Comparison of ENCODE assay signal across 2 cellular contexts in genomic region chr1:173628888-173629287, GRCh38.
TF ChIP-seq lines count a peak whose summit lies in the region.

No MANE protein-coding gene starts in this region.

TF ChIP-seq in HCT116, 20 proteins besides CTCF, POLR2A, EP300 and RAD21:
- TF ChIP-seq POLR2AphosphoS5 (IDR thresholded peaks at IDR 0.05; ENCODE audit: low read depth, low read length) (no peak), YY1 (IDR thresholded peaks at IDR 0.05; ENCODE audit: extremely low read depth, insufficient replicate concordance, low read depth, low read length) (no peak), CEBPB (IDR thresholded peaks at IDR 0.05; ENCODE audit: low read depth) (no peak), FOSL1 (IDR thresholded peaks at IDR 0.05; ENCODE audit: low read depth) (no peak), SIN3A (IDR thresholded peaks at IDR 0.05; ENCODE audit: low read depth) (no peak), EGR1 (IDR thresholded peaks at IDR 0.05; ENCODE audit: low read depth) (no peak), CBX3 (IDR thresholded peaks at IDR 0.05; ENCODE audit: low read depth) (no peak), SRF (IDR thresholded peaks at IDR 0.05; ENCODE audit: low read depth) (no peak), TCF7L2 (IDR thresholded peaks at IDR 0.05; ENCODE audit: borderline replicate concordance, extremely low read depth, insufficient read depth, insufficient read length) (no peak), EZH2 (IDR thresholded peaks at IDR 0.05) (no peak)
TF ChIP-seq in HCT116: peak in this region for 0.

TF ChIP-seq in K562, 482 proteins besides CTCF, POLR2A, EP300 and RAD21:
- TF ChIP-seq CREB3 (tag; conservative IDR thresholded peaks at IDR 0.05; ENCODE audit: low read depth) (no peak), POLR3G (IDR thresholded peaks at IDR 0.05; ENCODE audit: extremely low read depth, insufficient read length, insufficient replicate concordance) (no peak), THRA (IDR thresholded peaks at IDR 0.05) (no peak), KAT2B (IDR thresholded peaks at IDR 0.05; ENCODE audit: low read depth, low read length) (no peak), EZH2 (IDR thresholded peaks at IDR 0.05; ENCODE audit: borderline replicate concordance, low read depth, low read length) (no peak), ZNF444 (CRISPR knock-in tag; IDR thresholded peaks at IDR 0.05) (no peak), ESRRA (IDR thresholded peaks at IDR 0.05; ENCODE audit: borderline replicate concordance, low read depth) (no peak), ETV6 (IDR thresholded peaks at IDR 0.05; ENCODE audit: borderline replicate concordance in 1 of 2, low read depth in 2 of 2, low read length in 1 of 2) (no peak), ETV6 (CRISPR knock-in tag; IDR thresholded peaks at IDR 0.05; ENCODE audit: borderline replicate concordance) (no peak), ZBTB9 (CRISPR knock-in tag; IDR thresholded peaks at IDR 0.05) (no peak), SRSF1 (IDR thresholded peaks at IDR 0.05; ENCODE audit: low read depth, low read length) (no peak)
